13 cellular contexts compared by ENCODE assay signal in genomic region chr2:204881519-204882111, GRCh38.
DNase-seq lines count a peak whose midpoint lies in the region; ATAC-seq lines count a peak whose summit lies in the region.
"Had no signal": no experiment of that assay in that cellular context is flagged by ENCODE, and none has a peak within 500 bp of the region (broad histone marks: within the 10 kb centered on the region; RNA-seq: fewer than 3 reads in every experiment).

No MANE protein-coding gene starts in this region.

- DNase-seq in Ammon's horn (ENCODE audit: low spot score) (peak; percentile 12), globus pallidus (ENCODE audit: low spot score) (peak; percentile 13), GM19238 (ENCODE audit: insufficient read length, low spot score) (no peak), NCI-H2227 treated with DMSO at 0.1 percent for 48 hours (lab: John Stamatoyannopoulos, UW) (no peak), DMS53 (lab: John Stamatoyannopoulos, UW) (no peak)
- no peak for DNase-seq in CD8-positive, alpha-beta memory T cell
- peak; percentile 76 for DNase-seq in activated CD8-positive, alpha-beta T cell treated with anti-CD3 and anti-CD28 coated beads, Interleukin-2, amount 10 ng/mL, durations not matched to agents 7 days and 5 days
- DNase-seq: NCI-H2029 treated with DMSO at 0.1 percent for 48 hours, NCI-H524 treated with DMSO at 0.1 percent for 48 hours had no signal

- H3K27me3 ChIP-seq in CD8-positive, alpha-beta memory T cell (ENCODE audit: insufficient read depth, low read length, poor library complexity, severe bottlenecking): no peaks in the 10 kb centered on the region

- H3K27ac Mint-ChIP-seq in CD8-positive, alpha-beta memory T cell: peak overlapping the region in 7 of 8 donors; percentile 36 to 89 (median 59)
- H3K27ac Mint-ChIP-seq in activated CD8-positive, alpha-beta T cell treated with anti-CD3 and anti-CD28 coated beads, Interleukin-2, amount 10 ng/mL, durations not matched to agents 7 days and 5 days: peak overlapping the region; percentile 96

- no peaks in the 10 kb centered on the region for H3K27me3 Mint-ChIP-seq in CD8-positive, alpha-beta memory T cell
- no peaks in the 10 kb centered on the region for H3K27me3 Mint-ChIP-seq in activated CD8-positive, alpha-beta T cell treated with anti-CD3 and anti-CD28 coated beads, Interleukin-2, amount 10 ng/mL, durations not matched to agents 7 days and 5 days (ENCODE audit: low read depth)

- no peaks in the 10 kb centered on the region for H3K36me3 Mint-ChIP-seq in CD8-positive, alpha-beta memory T cell
- peaks cover 35% of the 10 kb centered on the region for H3K36me3 Mint-ChIP-seq in activated CD8-positive, alpha-beta T cell treated with anti-CD3 and anti-CD28 coated beads, Interleukin-2, amount 10 ng/mL, durations not matched to agents 7 days and 5 days (ENCODE audit: low read depth)

- H3K9me3 Mint-ChIP-seq in CD8-positive, alpha-beta memory T cell: no peaks in the 10 kb centered on the region
- H3K9me3 Mint-ChIP-seq in activated CD8-positive, alpha-beta T cell treated with anti-CD3 and anti-CD28 coated beads, Interleukin-2, amount 10 ng/mL, durations not matched to agents 7 days and 5 days (ENCODE audit: insufficient read depth): peaks cover 3% of the 10 kb centered on the region

- POLR2A ChIA-PET in CD8-positive, alpha-beta memory T cell (lab: Charles Lee): no interaction called here
- POLR2A ChIA-PET in activated CD8-positive, alpha-beta T cell treated with anti-CD3 and anti-CD28 coated beads, Interleukin-2, amount 10 ng/mL, durations not matched to agents 7 days and 5 days (lab: Charles Lee): interaction anchor here (0.7 kb wide), 1 partner anchor 64 kb away, joined by 3 read pairs; no protein-coding TSS in a partner anchor

- H3K9me3 ChIP-seq in CD8-positive, alpha-beta memory T cell (ENCODE audit: low read length): no peaks in the 10 kb centered on the region
- H3K9me3 ChIP-seq: thoracic aorta had no signal

- CTCF ChIA-PET in CD8-positive, alpha-beta memory T cell (lab: Charles Lee): no interaction called here
- CTCF ChIA-PET in activated CD8-positive, alpha-beta T cell treated with anti-CD3 and anti-CD28 coated beads, Interleukin-2, amount 10 ng/mL, durations not matched to agents 7 days and 5 days (lab: Charles Lee): interaction anchor here (0.6 to 3.8 kb wide), 7 partner anchors 9 to 794 kb away, joined by 3 to 14 read pairs (median 4); no protein-coding TSS in a partner anchor

- H3K4me3 ChIP-seq in CD8-positive, alpha-beta memory T cell (ENCODE audit: low read length): no peak overlapping the region
- H3K4me3 ChIP-seq: SK-N-MC, thoracic aorta had no signal

- peak; percentile 98 for ATAC-seq in activated CD8-positive, alpha-beta T cell treated with anti-CD3 and anti-CD28 coated beads, Interleukin-2, amount 10 ng/mL, durations not matched to agents 7 days and 5 days
- no peak for ATAC-seq in GM21576 (IDR thresholded peaks at IDR 0.05; ENCODE audit: unreplicated experiment)
- ATAC-seq: left lobe of liver had no signal

- H3K4me3 Mint-ChIP-seq in CD8-positive, alpha-beta memory T cell: peak overlapping the region in 6 of 7 donors; percentile 12 to 55 (median 45)
- H3K4me3 Mint-ChIP-seq in activated CD8-positive, alpha-beta T cell treated with anti-CD3 and anti-CD28 coated beads, Interleukin-2, amount 10 ng/mL, durations not matched to agents 7 days and 5 days: peak overlapping the region; percentile 57

- peaks cover 23% of the 10 kb centered on the region for H3K4me1 ChIP-seq in CD8-positive, alpha-beta memory T cell (ENCODE audit: insufficient read depth, low read length)

- H3K27ac ChIP-seq in CD8-positive, alpha-beta memory T cell (ENCODE audit: low read depth, low read length): no peak overlapping the region
- H3K27ac ChIP-seq: SK-N-MC, thoracic aorta had no signal

- H3K36me3 ChIP-seq in CD8-positive, alpha-beta memory T cell (ENCODE audit: insufficient read depth, low read length): no peaks in the 10 kb centered on the region
- H3K36me3 ChIP-seq: thoracic aorta had no signal

- H3K4me1 Mint-ChIP-seq in CD8-positive, alpha-beta memory T cell: peaks cover 13 to 33% (median 14%) of the 10 kb centered on the region in 3 donors
- H3K4me1 Mint-ChIP-seq in activated CD8-positive, alpha-beta T cell treated with anti-CD3 and anti-CD28 coated beads, Interleukin-2, amount 10 ng/mL, durations not matched to agents 7 days and 5 days (ENCODE audit: low read depth): peaks cover 67% of the 10 kb centered on the region

Comparison
In these comparisons a context has a peak if more than half of its experiments do, and no peak if none do; other contexts are left out.
1. DNase-seq: peak in Ammon's horn (single experiment), activated CD8-positive, alpha-beta T cell treated with anti-CD3 and anti-CD28 coated beads, Interleukin-2, amount 10 ng/mL, durations not matched to agents 7 days and 5 days (single experiment) and globus pallidus (single experiment); none in CD8-positive, alpha-beta memory T cell (0 of 5), GM19238 (single experiment), NCI-H2227 treated with DMSO at 0.1 percent for 48 hours (single experiment) and DMS53 (single experiment).